13 cellular contexts compared by ENCODE assay signal in genomic region chr6:24554474-24554873, GRCh38.
"Had no signal": no experiment of that assay in that cellular context is flagged by ENCODE, and none has a peak within 500 bp of the region (broad histone marks: within the 10 kb centered on the region; RNA-seq: fewer than 3 reads in every experiment).

No MANE protein-coding gene starts in this region.

- H3K27ac ChIP-seq: neutrophil, thoracic aorta had no signal

- H3K4me3 Mint-ChIP-seq: activated naive CD8-positive, alpha-beta T cell treated with anti-CD3 and anti-CD28 coated beads, Interleukin-2, amount 50 U/mL, for 24 hours; activated T-helper 17 cell treated with anti-CD3 and anti-CD28 coated beads, Interleukin-2, amount 50 U/mL, for 72 hours; naive thymus-derived CD8-positive, alpha-beta T cell; stimulated activated effector memory CD8-positive, alpha-beta T cell treated with anti-CD3 and anti-CD28 coated beads, Interleukin-12 subunit alpha, Interleukin-12 subunit beta, amount 100 ng/mL, for 72 hours had no signal

- H3K27me3 Mint-ChIP-seq: activated naive CD8-positive, alpha-beta T cell treated with anti-CD3 and anti-CD28 coated beads, Interleukin-2, amount 50 U/mL, for 24 hours; activated T-helper 17 cell treated with anti-CD3 and anti-CD28 coated beads, Interleukin-2, amount 50 U/mL, for 72 hours had no signal

- H3K9me3 Mint-ChIP-seq: activated naive CD8-positive, alpha-beta T cell treated with anti-CD3 and anti-CD28 coated beads, Interleukin-2, amount 50 U/mL, for 24 hours; activated T-helper 17 cell treated with anti-CD3 and anti-CD28 coated beads, Interleukin-2, amount 50 U/mL, for 72 hours; naive thymus-derived CD8-positive, alpha-beta T cell; stimulated activated effector memory CD8-positive, alpha-beta T cell treated with anti-CD3 and anti-CD28 coated beads, Interleukin-12 subunit alpha, Interleukin-12 subunit beta, amount 100 ng/mL, for 72 hours had no signal

- H3K27ac Mint-ChIP-seq: activated naive CD8-positive, alpha-beta T cell treated with anti-CD3 and anti-CD28 coated beads, Interleukin-2, amount 50 U/mL, for 24 hours; activated T-helper 17 cell treated with anti-CD3 and anti-CD28 coated beads, Interleukin-2, amount 50 U/mL, for 72 hours; naive thymus-derived CD8-positive, alpha-beta T cell; stimulated activated effector memory CD8-positive, alpha-beta T cell treated with anti-CD3 and anti-CD28 coated beads, Interleukin-12 subunit alpha, Interleukin-12 subunit beta, amount 100 ng/mL, for 72 hours had no signal

- H3K4me1 Mint-ChIP-seq: activated naive CD8-positive, alpha-beta T cell treated with anti-CD3 and anti-CD28 coated beads, Interleukin-2, amount 50 U/mL, for 24 hours; activated T-helper 17 cell treated with anti-CD3 and anti-CD28 coated beads, Interleukin-2, amount 50 U/mL, for 72 hours; naive thymus-derived CD8-positive, alpha-beta T cell; stimulated activated effector memory CD8-positive, alpha-beta T cell treated with anti-CD3 and anti-CD28 coated beads, Interleukin-12 subunit alpha, Interleukin-12 subunit beta, amount 100 ng/mL, for 72 hours had no signal

- H3K27me3 ChIP-seq: neutrophil had no signal

- H3K9me3 ChIP-seq: neutrophil, thoracic aorta had no signal

- H3K4me3 ChIP-seq: thoracic aorta had no signal

- H3K36me3 ChIP-seq: neutrophil, thoracic aorta had no signal

- ATAC-seq: activated naive CD8-positive, alpha-beta T cell treated with anti-CD3 and anti-CD28 coated beads, Interleukin-2, amount 50 U/mL, for 24 hours; activated T-helper 17 cell treated with anti-CD3 and anti-CD28 coated beads, Interleukin-2, amount 50 U/mL, for 72 hours; naive thymus-derived CD8-positive, alpha-beta T cell; stimulated activated effector memory CD8-positive, alpha-beta T cell treated with anti-CD3 and anti-CD28 coated beads, Interleukin-12 subunit alpha, Interleukin-12 subunit beta, amount 100 ng/mL, for 72 hours had no signal

- H3K36me3 Mint-ChIP-seq: naive thymus-derived CD8-positive, alpha-beta T cell; stimulated activated effector memory CD8-positive, alpha-beta T cell treated with anti-CD3 and anti-CD28 coated beads, Interleukin-12 subunit alpha, Interleukin-12 subunit beta, amount 100 ng/mL, for 72 hours had no signal

- DNase-seq: activated CD4-positive, CD25-positive, alpha-beta regulatory T cell treated with anti-CD3 and anti-CD28 coated beads, Interleukin-2, amount 50 U/mL, for 72 hours; activated naive CD4-positive, alpha-beta T cell treated with Interleukin-2 at 50 U/mL for 16 hours; activated naive CD8-positive, alpha-beta T cell treated with anti-CD3 and anti-CD28 coated beads, Interleukin-2, amount 50 U/mL, for 24 hours; aorta; effector memory CD4-positive, alpha-beta T cell; foreskin melanocyte; kidney glomerular epithelial cell; mesenchymal stem cell; naive thymus-derived CD8-positive, alpha-beta T cell had no signal
